In the genomic region with DNA sequence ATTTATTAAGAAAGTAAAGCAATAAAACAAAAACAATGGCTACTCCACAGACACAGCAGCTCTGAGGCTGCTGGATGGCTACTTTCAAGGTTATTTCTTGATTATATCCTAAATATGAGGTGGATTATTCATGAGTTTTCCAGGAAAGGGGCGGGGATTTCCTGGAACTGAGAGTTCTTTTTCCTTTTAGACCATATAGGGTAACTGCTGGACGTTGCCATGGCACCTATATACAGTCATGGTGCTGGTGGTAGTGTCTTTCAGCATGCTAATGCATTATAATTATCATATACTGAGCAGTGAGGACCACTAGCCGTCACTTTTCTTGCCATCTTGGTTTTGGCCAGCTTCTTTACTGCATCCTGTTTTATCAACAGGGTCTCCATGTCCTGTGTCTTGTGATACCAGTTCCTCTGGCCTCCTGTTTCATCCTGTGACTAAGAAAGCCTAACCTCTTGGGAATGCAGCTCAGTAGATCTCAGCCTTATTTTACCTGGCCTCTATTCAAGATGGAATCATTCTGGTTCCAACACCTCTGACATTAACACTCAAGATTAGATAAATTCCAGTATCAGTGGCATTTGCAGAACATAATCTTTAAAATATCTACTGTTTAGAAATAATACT, we compare ENCODE assay signal across 21 cellular contexts. TPM values are rescaled to one million over a fixed set of nuclear protein-coding genes. Genes with fewer than 3 reads are reported as not detected.
"Had no signal": no experiment of that assay in that cellular context is flagged by ENCODE, and none has a peak within 500 bp of the region (broad histone marks: within the 10 kb centered on the region; RNA-seq: fewer than 3 reads in every experiment).

No MANE protein-coding gene starts in this region.

- H3K27ac ChIP-seq: PC-9 had no signal

- H3K27ac Mint-ChIP-seq: activated B cell treated with CpG ODN at 0.5 μM for 24 hours; activated CD8-positive, alpha-beta T cell treated with anti-CD3 and anti-CD28 coated beads for 36 hours; activated naive CD4-positive, alpha-beta T cell treated with anti-CD3 and anti-CD28 coated beads, Interleukin-2, amount 10 ng/mL, durations not matched to agents 7 days and 5 days; activated naive CD8-positive, alpha-beta T cell treated with anti-CD3 and anti-CD28 coated beads for 36 hours; activated T-cell treated with anti-CD3 and anti-CD28 coated beads, Interleukin-2, amount 50 U/mL, for 72 hours; activated T-helper 2 cell treated with anti-CD3 and anti-CD28 coated beads, Interferon-gamma antibody, Interleukin-2, Interleukin-4, amounts not matched to agents 10 μg/mL and 5 μg/mL and 100 μg/mL, durations not matched to agents 14 hours and 24 hours and 36 hours; T-helper 1 cell treated with Interleukin-12 subunit alpha and Interleukin-12 subunit beta and Interleukin-4 antibody, amounts not matched to agents 30 μg/mL and 1 μg/mL, for 36 hours had no signal

- H3K4me1 Mint-ChIP-seq: activated B cell treated with CpG ODN at 0.5 μM for 24 hours; activated naive CD4-positive, alpha-beta T cell treated with anti-CD3 and anti-CD28 coated beads, Interleukin-2, amount 10 ng/mL, durations not matched to agents 7 days and 5 days; activated naive CD8-positive, alpha-beta T cell treated with anti-CD3 and anti-CD28 coated beads for 36 hours had no signal

- H3K27me3 Mint-ChIP-seq: activated B cell treated with CpG ODN at 0.5 μM for 24 hours; activated CD8-positive, alpha-beta T cell treated with anti-CD3 and anti-CD28 coated beads for 36 hours; activated naive CD4-positive, alpha-beta T cell treated with anti-CD3 and anti-CD28 coated beads, Interleukin-2, amount 10 ng/mL, durations not matched to agents 7 days and 5 days; activated naive CD8-positive, alpha-beta T cell treated with anti-CD3 and anti-CD28 coated beads for 36 hours had no signal

- H3K4me3 ChIP-seq: MG63, PC-9 had no signal

- H3K27me3 ChIP-seq: MG63 had no signal

- H3K9me3 Mint-ChIP-seq: activated B cell treated with CpG ODN at 0.5 μM for 24 hours; activated naive CD4-positive, alpha-beta T cell treated with anti-CD3 and anti-CD28 coated beads, Interleukin-2, amount 10 ng/mL, durations not matched to agents 7 days and 5 days; activated T-helper 2 cell treated with anti-CD3 and anti-CD28 coated beads, Interferon-gamma antibody, Interleukin-2, Interleukin-4, amounts not matched to agents 10 μg/mL and 5 μg/mL and 100 μg/mL, durations not matched to agents 14 hours and 24 hours and 36 hours; T-helper 1 cell treated with Interleukin-12 subunit alpha and Interleukin-12 subunit beta and Interleukin-4 antibody, amounts not matched to agents 30 μg/mL and 1 μg/mL, for 36 hours had no signal

- H3K4me3 Mint-ChIP-seq: activated B cell treated with CpG ODN at 0.5 μM for 24 hours; activated CD8-positive, alpha-beta T cell treated with anti-CD3 and anti-CD28 coated beads for 36 hours; activated naive CD4-positive, alpha-beta T cell treated with anti-CD3 and anti-CD28 coated beads, Interleukin-2, amount 10 ng/mL, durations not matched to agents 7 days and 5 days; activated naive CD8-positive, alpha-beta T cell treated with anti-CD3 and anti-CD28 coated beads for 36 hours; activated T-cell treated with anti-CD3 and anti-CD28 coated beads, Interleukin-2, amount 50 U/mL, for 72 hours; T-helper 1 cell treated with Interleukin-12 subunit alpha and Interleukin-12 subunit beta and Interleukin-4 antibody, amounts not matched to agents 30 μg/mL and 1 μg/mL, for 36 hours had no signal

- H3K4me2 ChIP-seq: PC-9 had no signal

- H3K9me3 ChIP-seq: MG63 had no signal

- H3K36me3 ChIP-seq: MG63 had no signal

- DNase-seq: activated B cell treated with CpG ODN at 0.5 μM for 24 hours; activated CD4-positive, alpha-beta T cell treated with anti-CD3 and anti-CD28 coated beads, Interleukin-2, amount 50 U/mL, for 1 hour; activated CD8-positive, alpha-beta memory T cell treated with anti-CD3 and anti-CD28 coated beads, Interleukin-2, amount 50 U/mL, for 4 hours; activated CD8-positive, alpha-beta T cell treated with anti-CD3 and anti-CD28 coated beads for 36 hours; activated gamma-delta T cell treated with Interleukin-2 at 50 U/mL for 16 hours; activated naive CD4-positive, alpha-beta T cell treated with anti-CD3 and anti-CD28 coated beads, Interleukin-2, amount 10 ng/mL, durations not matched to agents 7 days and 5 days; activated naive CD8-positive, alpha-beta T cell treated with anti-CD3 and anti-CD28 coated beads for 36 hours; activated T-cell treated with anti-CD3 and anti-CD28 coated beads, Interleukin-2, amount 50 U/mL, for 72 hours; IMR-90; KG1; MG63; NCI-H1105; NCI-H1436; NCI-H1694 treated with DMSO at 0.1 percent for 48 hours; NCI-H2029 treated with DMSO at 0.1 percent for 48 hours; NCI-H524; PC-9; SHP77 treated with DMSO at 0.1 percent for 48 hours had no signal

- H3K36me3 Mint-ChIP-seq: activated naive CD4-positive, alpha-beta T cell treated with anti-CD3 and anti-CD28 coated beads, Interleukin-2, amount 10 ng/mL, durations not matched to agents 7 days and 5 days; activated naive CD8-positive, alpha-beta T cell treated with anti-CD3 and anti-CD28 coated beads for 36 hours had no signal

RNA-seq across cellular contexts. Expression of gene TRDN, which starts 32.3 kb away (rescaled TPM):
- total RNA-seq: activated B cell treated with CpG ODN at 0.5 μM for 24 hours; activated CD8-positive, alpha-beta T cell treated with anti-CD3 and anti-CD28 coated beads for 36 hours; activated naive CD8-positive, alpha-beta T cell treated with anti-CD3 and anti-CD28 coated beads for 36 hours; activated T-cell treated with anti-CD3 and anti-CD28 coated beads, Interleukin-2, amount 50 U/mL, for 72 hours; activated T-helper 2 cell treated with anti-CD3 and anti-CD28 coated beads, Interferon-gamma antibody, Interleukin-2, Interleukin-4, amounts not matched to agents 10 μg/mL and 5 μg/mL and 100 μg/mL, durations not matched to agents 14 hours and 24 hours and 36 hours; IMR-90; PC-9; SK-MEL-5 had no signal
- polyA plus RNA-seq: IMR-90 had no signal
